In the genomic region with DNA sequence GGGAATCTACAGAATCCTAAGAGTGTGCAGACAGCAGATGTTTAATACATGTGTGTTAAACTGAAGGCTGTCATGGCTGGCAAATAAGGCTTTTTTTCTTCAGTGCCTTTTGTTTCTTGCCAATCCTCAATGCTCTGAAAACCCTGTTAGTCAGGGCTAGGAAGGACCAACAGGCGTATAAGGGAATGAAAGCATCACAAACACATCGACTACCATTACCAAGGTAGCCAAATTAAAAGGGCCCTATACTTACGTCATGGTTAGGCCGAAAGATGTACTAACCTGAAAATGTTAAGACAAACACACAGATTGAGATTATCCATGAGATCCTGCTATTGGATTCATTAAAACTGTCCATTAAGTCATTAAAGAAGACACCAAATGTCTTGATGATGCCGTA, we compare ENCODE assay signal across 26 cellular contexts. TPM values are rescaled to one million over a fixed set of nuclear protein-coding genes. Genes with fewer than 3 reads are reported as not detected.
"Had no signal": no experiment of that assay in that cellular context is flagged by ENCODE, and none has a peak within 500 bp of the region (broad histone marks: within the 10 kb centered on the region; RNA-seq: fewer than 3 reads in every experiment).

No MANE protein-coding gene starts in this region.

- H3K4me3 ChIP-seq: colonic mucosa had no signal

- H3K27ac Mint-ChIP-seq: activated CD4-positive, alpha-beta memory T cell treated with anti-CD3 and anti-CD28 coated beads, Interleukin-2, amount 10 ng/mL, durations not matched to agents 7 days and 5 days; activated CD4-positive, alpha-beta T cell treated with anti-CD3 and anti-CD28 coated beads for 36 hours; activated CD4-positive, alpha-beta T cell treated with anti-CD3 and anti-CD28 coated beads, Interleukin-2, amount 10 ng/mL, durations not matched to agents 24 days and 14 days; activated naive CD4-positive, alpha-beta T cell treated with anti-CD3 and anti-CD28 coated beads, Interleukin-2, amount 10 ng/mL, durations not matched to agents 7 days and 5 days; activated naive CD4-positive, alpha-beta T cell treated with anti-CD3 and anti-CD28 coated beads, Interleukin-2, amount 50 U/mL, for 72 hours; activated naive CD8-positive, alpha-beta T cell treated with anti-CD3 and anti-CD28 coated beads, Interleukin-2, amount 10 ng/mL, durations not matched to agents 7 days and 5 days; activated T-cell treated with anti-CD3 and anti-CD28 coated beads, Interleukin-2, amount 50 U/mL, for 24 hours; activated T-cell treated with anti-CD3 and anti-CD28 coated beads, Interleukin-2, amount 50 U/mL, for 72 hours; T-helper 17 cell; T-helper 2 cell treated with Interferon-gamma antibody and Interleukin-4, amounts not matched to agents 5 μg/mL and 100 μg/mL, for 36 hours had no signal

- H3K4me1 ChIP-seq: colonic mucosa had no signal

- H3K27me3 Mint-ChIP-seq: activated CD4-positive, alpha-beta memory T cell treated with anti-CD3 and anti-CD28 coated beads, Interleukin-2, amount 10 ng/mL, durations not matched to agents 7 days and 5 days; activated CD4-positive, alpha-beta T cell treated with anti-CD3 and anti-CD28 coated beads for 36 hours; activated CD4-positive, alpha-beta T cell treated with anti-CD3 and anti-CD28 coated beads, Interleukin-2, amount 10 ng/mL, durations not matched to agents 24 days and 14 days; activated naive CD4-positive, alpha-beta T cell treated with anti-CD3 and anti-CD28 coated beads, Interleukin-2, amount 10 ng/mL, durations not matched to agents 7 days and 5 days; activated naive CD8-positive, alpha-beta T cell treated with anti-CD3 and anti-CD28 coated beads, Interleukin-2, amount 10 ng/mL, durations not matched to agents 7 days and 5 days; activated T-cell treated with anti-CD3 and anti-CD28 coated beads, Interleukin-2, amount 50 U/mL, for 24 hours; T-helper 17 cell had no signal

- H3K27me3 ChIP-seq: brain microvascular endothelial cell, colonic mucosa had no signal

- H3K9me3 Mint-ChIP-seq: activated T-cell treated with anti-CD3 and anti-CD28 coated beads, Interleukin-2, amount 50 U/mL, for 24 hours had no signal

- H3K9me3 ChIP-seq: colonic mucosa had no signal

- DNase-seq: activated CD4-positive, alpha-beta memory T cell treated with anti-CD3 and anti-CD28 coated beads, Interleukin-2, amount 10 ng/mL, durations not matched to agents 7 days and 5 days; activated CD4-positive, alpha-beta T cell treated with anti-CD3 and anti-CD28 coated beads for 36 hours; activated CD4-positive, alpha-beta T cell treated with anti-CD3 and anti-CD28 coated beads, Interleukin-2, amount 10 ng/mL, durations not matched to agents 24 days and 14 days; activated CD4-positive, alpha-beta T cell treated with anti-CD3 and anti-CD28 coated beads, Interleukin-2, amount 50 U/mL, for 4 hours; activated CD4-positive, CD25-positive, alpha-beta regulatory T cell; activated CD4-positive, CD25-positive, alpha-beta regulatory T cell treated with anti-CD3 and anti-CD28 coated beads, Interleukin-2, amount 50 U/mL, for 72 hours; activated CD8-positive, alpha-beta memory T cell treated with anti-CD3 and anti-CD28 coated beads, Interleukin-2, amount 50 U/mL, for 48 hours; activated gamma-delta T cell; activated naive CD4-positive, alpha-beta T cell; activated naive CD4-positive, alpha-beta T cell treated with anti-CD3 and anti-CD28 coated beads, Interleukin-2, amount 10 ng/mL, durations not matched to agents 7 days and 5 days; activated naive CD8-positive, alpha-beta T cell treated with anti-CD3 and anti-CD28 coated beads, Interleukin-2, amount 10 ng/mL, durations not matched to agents 7 days and 5 days; activated T-cell treated with anti-CD3 and anti-CD28 coated beads for 4 hours; activated T-cell treated with anti-CD3 and anti-CD28 coated beads, Interleukin-2, amount 50 U/mL, for 24 hours; activated T-cell treated with anti-CD3 and anti-CD28 coated beads, Interleukin-2, amount 50 U/mL, for 72 hours; amniotic stem cell; anterior cingulate cortex; brain microvascular endothelial cell; colonic mucosa; effector CD8-positive, alpha-beta T cell; foreskin fibroblast; head of caudate nucleus; T-helper 1 cell; T-helper 17 cell had no signal

- H3K4me3 Mint-ChIP-seq: activated CD4-positive, alpha-beta memory T cell treated with anti-CD3 and anti-CD28 coated beads, Interleukin-2, amount 10 ng/mL, durations not matched to agents 7 days and 5 days; activated CD4-positive, alpha-beta T cell treated with anti-CD3 and anti-CD28 coated beads for 36 hours; activated CD4-positive, alpha-beta T cell treated with anti-CD3 and anti-CD28 coated beads, Interleukin-2, amount 10 ng/mL, durations not matched to agents 24 days and 14 days; activated naive CD4-positive, alpha-beta T cell treated with anti-CD3 and anti-CD28 coated beads, Interleukin-2, amount 10 ng/mL, durations not matched to agents 7 days and 5 days; activated naive CD8-positive, alpha-beta T cell treated with anti-CD3 and anti-CD28 coated beads, Interleukin-2, amount 10 ng/mL, durations not matched to agents 7 days and 5 days; activated T-cell treated with anti-CD3 and anti-CD28 coated beads, Interleukin-2, amount 50 U/mL, for 24 hours; activated T-cell treated with anti-CD3 and anti-CD28 coated beads, Interleukin-2, amount 50 U/mL, for 72 hours; T-helper 17 cell; T-helper 2 cell treated with Interferon-gamma antibody and Interleukin-4, amounts not matched to agents 5 μg/mL and 100 μg/mL, for 36 hours had no signal

- H3K36me3 ChIP-seq: brain microvascular endothelial cell, colonic mucosa had no signal

RNA-seq across cellular contexts. Expression of a gene that starts 13.1 kb away (rescaled TPM):
- total RNA-seq: epithelial cell of proximal tubule had no signal
